ENCODE assay signal across 21 cellular contexts in the genomic region with DNA sequence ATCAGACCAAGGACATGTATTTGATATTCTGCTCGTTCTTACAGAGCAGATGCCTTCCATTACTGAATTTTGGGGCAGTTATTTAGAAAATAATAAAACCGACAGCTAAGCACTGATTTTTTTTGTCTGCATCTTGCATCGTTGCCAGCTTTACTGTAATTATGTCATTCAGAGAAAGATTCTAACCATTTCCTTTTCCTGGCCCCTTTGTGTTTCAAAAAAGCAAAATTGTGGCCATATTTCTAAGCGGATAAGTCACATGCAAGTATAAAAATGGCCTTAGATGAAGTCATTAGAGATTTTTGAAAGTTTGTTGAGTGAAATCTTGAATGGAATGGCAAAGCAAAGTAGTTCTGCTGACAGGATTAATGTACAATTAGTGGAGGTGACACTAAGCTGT.
A peak's percentile ranks its signal among the peaks of the same experiment; 100 is the strongest.
DNase-seq lines count a peak whose midpoint lies in the region; ATAC-seq and TF ChIP-seq lines count a peak whose summit lies in the region.
"Had no signal": no experiment of that assay in that cellular context is flagged by ENCODE, and none has a peak within 500 bp of the region (broad histone marks: within the 10 kb centered on the region; RNA-seq: fewer than 3 reads in every experiment).

No MANE protein-coding gene starts in this region.

- peaks cover 89% of the 10 kb centered on the region for H3K36me3 Mint-ChIP-seq in CD8-positive, alpha-beta T cell
- no peaks in the 10 kb centered on the region for H3K36me3 Mint-ChIP-seq in brain
- H3K36me3 Mint-ChIP-seq in neural progenitor cell = no peaks in the 10 kb centered on the region

- no peak overlapping the region for H3K4me2 ChIP-seq in neural progenitor cell
- H3K4me2 ChIP-seq: A549 had no signal

- intact Hi-C loops in CD8-positive, alpha-beta T cell (cut with DNase I, micrococcal nuclease) = no loop called here

- peaks cover 11% of the 10 kb centered on the region for H3K4me1 ChIP-seq in CD8-positive, alpha-beta T cell (ENCODE audit: insufficient read depth, low read length)
- H3K4me1 ChIP-seq in HUES48 (ENCODE audit: control insufficient read depth, insufficient read depth, low read length) (no peaks in the 10 kb centered on the region), neural progenitor cell (peaks cover 7% of the 10 kb centered on the region)
- H3K4me1 ChIP-seq: A549, Caco-2 had no signal

- no peak for ATAC-seq in CD8-positive, alpha-beta T cell
- no peak for ATAC-seq in GM21528 (IDR thresholded peaks at IDR 0.05; ENCODE audit: low FRiP score, unreplicated experiment)
- ATAC-seq: A549, HCT116, PC-3, SK-N-SH treated with all-trans-retinoic acid at 6 μM for 48 hours had no signal

- no peaks in the 10 kb centered on the region for H3K27me3 ChIP-seq in CD8-positive, alpha-beta T cell (ENCODE audit: insufficient read depth, low read length)
- H3K27me3 ChIP-seq in HUES48 (ENCODE audit: control insufficient read depth, insufficient read depth, low read length) (no peaks in the 10 kb centered on the region), neural progenitor cell (no peaks in the 10 kb centered on the region)
- H3K27me3 ChIP-seq: MG63 had no signal

- no peaks in the 10 kb centered on the region for H3K27me3 Mint-ChIP-seq in CD8-positive, alpha-beta T cell (ENCODE audit: low read depth)
- no peaks in the 10 kb centered on the region for H3K27me3 Mint-ChIP-seq in brain
- peaks cover 2% of the 10 kb centered on the region for H3K27me3 Mint-ChIP-seq in neural progenitor cell (ENCODE audit: insufficient read depth, low read depth)
- H3K27me3 Mint-ChIP-seq: CD4-positive, alpha-beta memory T cell had no signal

- no peaks in the 10 kb centered on the region for H3K9me3 Mint-ChIP-seq in CD8-positive, alpha-beta T cell
- H3K9me3 Mint-ChIP-seq in brain (no peaks in the 10 kb centered on the region), neural progenitor cell (no peaks in the 10 kb centered on the region)
- H3K9me3 Mint-ChIP-seq: CD4-positive, alpha-beta memory T cell had no signal

- no peaks in the 10 kb centered on the region for H3K9me3 ChIP-seq in CD8-positive, alpha-beta T cell (ENCODE audit: low read length)
- no peaks in the 10 kb centered on the region for H3K9me3 ChIP-seq in HUES48 (ENCODE audit: control insufficient read depth, insufficient read depth, low read length)
- H3K9me3 ChIP-seq in neural progenitor cell (ENCODE audit: low read depth) = no peaks in the 10 kb centered on the region
- H3K9me3 ChIP-seq: A549, Caco-2, MG63 had no signal

- H3K27ac ChIP-seq in CD8-positive, alpha-beta T cell (ENCODE audit: low read depth, low read length) = no peak overlapping the region
- peak overlapping the region; percentile 12 for H3K27ac ChIP-seq in HUES48 (ENCODE audit: low read depth, low read length)
- no peak overlapping the region for H3K27ac ChIP-seq in neural progenitor cell
- H3K27ac ChIP-seq: A549 had no signal

- H4K20me1 ChIP-seq in neural progenitor cell (ENCODE audit: low read depth) = no peaks in the 10 kb centered on the region

- no peak overlapping the region for H3K4me3 Mint-ChIP-seq in CD8-positive, alpha-beta T cell
- H3K4me3 Mint-ChIP-seq in brain (peak overlapping the region in 2 of 5 experiments; percentile 7 to 38), neural progenitor cell (no peak overlapping the region)
- H3K4me3 Mint-ChIP-seq: CD4-positive, alpha-beta memory T cell had no signal

- H3F3A ChIP-seq in neural progenitor cell (ENCODE audit: low read depth) = no peaks in the 10 kb centered on the region

- H3K79me2 ChIP-seq in neural progenitor cell (ENCODE audit: low read depth) = no peaks in the 10 kb centered on the region

- H3K27ac Mint-ChIP-seq in CD8-positive, alpha-beta T cell = peak overlapping the region; percentile 4
- H3K27ac Mint-ChIP-seq in brain (peak overlapping the region in 3 of 5 experiments; percentile 44 to 73 (median 65)), neural progenitor cell (no peak overlapping the region)

- peaks cover 30% of the 10 kb centered on the region for H3K4me1 Mint-ChIP-seq in CD8-positive, alpha-beta T cell (ENCODE audit: low read depth)
- H3K4me1 Mint-ChIP-seq in brain (peaks cover 21% of the 10 kb centered on the region), neural progenitor cell (peaks cover 2% of the 10 kb centered on the region)

- H3K36me3 ChIP-seq in CD8-positive, alpha-beta T cell (ENCODE audit: insufficient read depth, low read length) = peaks cover 21% of the 10 kb centered on the region
- H3K36me3 ChIP-seq in HUES48 (ENCODE audit: control insufficient read depth, insufficient read depth, low read length) (peaks cover 38% of the 10 kb centered on the region), neural progenitor cell (no peaks in the 10 kb centered on the region)
- H3K36me3 ChIP-seq: MG63 had no signal

- H2AFZ ChIP-seq in neural progenitor cell (replicated peaks) = peak overlapping the region; percentile 48

- POLR2A ChIA-PET in CD8-positive, alpha-beta T cell (lab: Charles Lee) = interaction anchor here (0.8 to 2.1 kb wide), 2 partner anchors 12 to 14 kb away, joined by 3 to 5 read pairs; no protein-coding TSS in a partner anchor

- H3K9ac ChIP-seq in HUES48 (ENCODE audit: low read depth, low read length) (no peak overlapping the region), neural progenitor cell (no peak overlapping the region)

- DNase-seq in CD8-positive, alpha-beta T cell = no peak
- DNase-seq in neural progenitor cell (ENCODE audit: low spot score) (no peak), NCI-H2171 treated with DMSO at 0.1 percent for 48 hours (lab: John Stamatoyannopoulos, UW) (no peak), SKM-1 treated with dmso at 0.1 percent for 144 hours (lab: John Stamatoyannopoulos, UW; ENCODE audit: unreplicated experiment) (no peak)
- DNase-seq: C1 segment of cervical spinal cord; Caco-2; CD4-positive, alpha-beta memory T cell; KG1; MG63; NCI-H2029; NCI-H446 treated with DMSO at 0.1 percent for 48 hours; NCI-H526; NCI-H82; NK-92 treated with Interleukin-12 subunit alpha and Interleukin-12 subunit beta, amount 100 ng/mL, for 24 hours; PC-3 had no signal

- no peak for TF ChIP-seq CTCF in CD8-positive, alpha-beta T cell (IDR thresholded peaks at IDR 0.05)
- TF ChIP-seq CTCF in brain (conservative IDR thresholded peaks at IDR 0.05) (no peak), neural progenitor cell (IDR thresholded peaks at IDR 0.05) (no peak)

- H3K4me3 ChIP-seq in CD8-positive, alpha-beta T cell (ENCODE audit: low read depth, low read length) = no peak overlapping the region
- H3K4me3 ChIP-seq in HUES48 (ENCODE audit: low read depth, low read length) = no peak overlapping the region
- no peak overlapping the region for H3K4me3 ChIP-seq in neural progenitor cell
- H3K4me3 ChIP-seq: A549, MG63 had no signal

- CTCF ChIA-PET in CD8-positive, alpha-beta T cell (lab: Charles Lee) = interaction anchor here (1.5 to 2.6 kb wide), 2 partner anchors 14 to 30 kb away, joined by 3 to 7 read pairs; no protein-coding TSS in a partner anchor
